ENCODE assay signal across 1 cellular context in genomic region chr1:30657131-30658013, GRCh38.
TF ChIP-seq lines count a peak whose summit lies in the region.

No MANE protein-coding gene starts in this region.

TF ChIP-seq in K562, 482 proteins besides CTCF, POLR2A, EP300 and RAD21 (continued from another document):
- TF ChIP-seq ZBTB34 (CRISPR knock-in tag; IDR thresholded peaks at IDR 0.05) = no peak
